11 cellular contexts compared by ENCODE assay signal in genomic region chr2:26721267-26722032, GRCh38. TPM values are rescaled to one million over a fixed set of nuclear protein-coding genes. Genes with fewer than 3 reads are reported as not detected.
DNase-seq lines count a peak whose midpoint lies in the region; ATAC-seq, FAIRE-seq and TF ChIP-seq lines count a peak whose summit lies in the region.
"Had no signal": no experiment of that assay in that cellular context is flagged by ENCODE, and none has a peak within 500 bp of the region (broad histone marks: within the 10 kb centered on the region; RNA-seq: fewer than 3 reads in every experiment).

No MANE protein-coding gene starts in this region.

- H3K4me3 ChIP-seq in H1 (ENCODE audit: extremely low read depth in 1 of 4, insufficient read depth in 2 of 4, low read depth in 3 of 4, low read length in 4 of 4) (no peak overlapping the region), osteoblast (ENCODE audit: insufficient read depth, low read length) (no peak overlapping the region)

- TF ChIP-seq CTCF in Calu3 (IDR thresholded peaks at IDR 0.05; ENCODE audit: unreplicated experiment) (no peak), H1 (IDR thresholded peaks at IDR 0.05; ENCODE audit: control extremely low read depth in 1 of 3, insufficient read depth in 1 of 3, low read depth in 1 of 3, low read length in 3 of 3) (no peak), osteoblast (IDR thresholded peaks at IDR 0.05; ENCODE audit: extremely low read depth, low read depth, low read length) (no peak)

- H3K14ac ChIP-seq in H1 (ENCODE audit: insufficient read length), result no peak overlapping the region

- H4K8ac ChIP-seq in H1 (ENCODE audit: extremely low read depth, insufficient read depth, low read length), result peak overlapping the region; percentile 40; the same call in 1 of the 2 replicates

- H3K9me3 ChIP-seq in H1 (ENCODE audit: insufficient read depth in 2 of 2, low read depth in 1 of 2, low read length in 1 of 2) (no peaks in the 10 kb centered on the region), osteoblast (ENCODE audit: low read depth, low read length) (no peaks in the 10 kb centered on the region)

- H3K36me3 Mint-ChIP-seq in Calu3 (ENCODE audit: insufficient read depth, unreplicated experiment), result peaks cover 7% of the 10 kb centered on the region

- peak overlapping the region in 1 of 2 experiments; percentile 1; a peak in 1 of 4 replicates for H3K4me2 ChIP-seq in H1 (ENCODE audit: insufficient read depth in 1 of 2, low read depth in 2 of 2, low read length in 2 of 2)
- no peak overlapping the region for H3K4me2 ChIP-seq in osteoblast (ENCODE audit: insufficient read depth, low read length)
- H3K4me2 ChIP-seq: KMS-11 had no signal

- TF ChIP-seq RAD21 in H1 (IDR thresholded peaks at IDR 0.05 in 1 of 2, conservative IDR thresholded peaks at IDR 0.05 in 1 of 2; ENCODE audit: low read depth in 2 of 2, low read length in 2 of 2), result no peak

- peak overlapping the region; percentile 85; the same call in 1 of the 2 replicates for H2BK5ac ChIP-seq in H1 (ENCODE audit: low read depth, low read length)

- H3K27ac Mint-ChIP-seq in Calu3 (ENCODE audit: unreplicated experiment), result no peak overlapping the region

- no peak for FAIRE-seq in H1 (lab: Jason Lieb, UNC)

- H3K23ac ChIP-seq in H1 (ENCODE audit: insufficient read length), result no peak overlapping the region

- H3K79me2 ChIP-seq in H1 (ENCODE audit: control insufficient read depth in 1 of 2, insufficient read depth in 2 of 2, low read length in 2 of 2) (no peaks in the 10 kb centered on the region), osteoblast (ENCODE audit: insufficient read depth, low read length) (no peaks in the 10 kb centered on the region)

- peaks cover 61% of the 10 kb centered on the region for H3K27me3 Mint-ChIP-seq in Calu3 (ENCODE audit: unreplicated experiment)

- H2AFZ ChIP-seq in H1 (ENCODE audit: low read length), result peak overlapping the region; percentile 27; the same call in 1 of the 2 replicates
- no peak overlapping the region for H2AFZ ChIP-seq in osteoblast (ENCODE audit: low read length)

- no peaks in the 10 kb centered on the region; the same call in 1 of the 2 replicates for H3K23me2 ChIP-seq in H1 (ENCODE audit: low read depth, low read length)

- H3K4me1 ChIP-seq in H1 (replicated peaks in 1 of 4; ENCODE audit: control insufficient read depth in 3 of 4, insufficient read depth in 4 of 4, low read length in 3 of 4) (peaks cover 0 to 16% (median 10%) of the 10 kb centered on the region in 4 experiments; a peak in 6 of 7 replicates), osteoblast (ENCODE audit: insufficient read depth, low read length) (peaks cover 44% of the 10 kb centered on the region)

- no peak overlapping the region for H3K4me3 Mint-ChIP-seq in Calu3 (ENCODE audit: low read depth, unreplicated experiment)

- no peak overlapping the region for H2AK5ac ChIP-seq in H1 (ENCODE audit: low read depth, low read length)

- peaks cover 35% of the 10 kb centered on the region for H3K4me1 Mint-ChIP-seq in Calu3 (ENCODE audit: low read depth, unreplicated experiment)

- intact Hi-C loops in Calu3 (cut with micrococcal nuclease; ENCODE audit: unreplicated experiment), result no loop called here

- no peak overlapping the region for H3K56ac ChIP-seq in H1 (replicated peaks; ENCODE audit: insufficient read length, low read depth, low read length)

- no peak for TF ChIP-seq EP300 in H1 (IDR thresholded peaks at IDR 0.05; ENCODE audit: borderline replicate concordance in 1 of 2, low read depth in 2 of 2, low read length in 2 of 2)

- ATAC-seq in HG02759 (IDR thresholded peaks at IDR 0.05; ENCODE audit: unreplicated experiment), result no peak
- no peak for ATAC-seq in GM21526 (IDR thresholded peaks at IDR 0.05; ENCODE audit: low FRiP score, unreplicated experiment)
- no peak for ATAC-seq in HG03196 (IDR thresholded peaks at IDR 0.05; ENCODE audit: unreplicated experiment)

- no peaks in the 10 kb centered on the region for H3K27me3 ChIP-seq in H1 (replicated peaks in 1 of 4; ENCODE audit: control insufficient read depth in 3 of 4, extremely low read depth in 1 of 4, insufficient read depth in 3 of 4, low read length in 3 of 4)
- H3K27me3 ChIP-seq in osteoblast (ENCODE audit: insufficient read depth, low read length), result no peaks in the 10 kb centered on the region

- 72% methylated on average over 12 of the region's 12 CpGs; no CpG with 5 or more reads in 1 of the 2 experiments for WGBS in H1 (ENCODE audit: extremely low coverage in 1 of 2, insufficient coverage in 1 of 2, insufficient read length in 1 of 2, insufficient replicate concordance in 2 of 2, low coverage in 1 of 2, low lambda C conversion rate in 2 of 2, missing lambda C conversion rate in 1 of 2), 2 experiments

- H3K4ac ChIP-seq in H1 (replicated peaks; ENCODE audit: insufficient read length, low read depth, low read length), result no peak overlapping the region

- H2BK20ac ChIP-seq in H1 (ENCODE audit: low read length), result peak overlapping the region; percentile 90

- no TSS peak for BruUV-seq in Calu3 (replicated peaks; lab: Mats Ljungman, UMichigan)

- H4K20me1 ChIP-seq in H1 (replicated peaks in 1 of 2; ENCODE audit: control insufficient read depth in 1 of 2, insufficient read depth in 2 of 2, low read length in 2 of 2) (no peaks in the 10 kb centered on the region), osteoblast (ENCODE audit: insufficient read depth, low read length) (no peaks in the 10 kb centered on the region)

- H3K18ac ChIP-seq in H1 (ENCODE audit: extremely low read depth, low read length), result peak overlapping the region; percentile 60

- no peaks in the 10 kb centered on the region for H3K79me1 ChIP-seq in H1 (ENCODE audit: low read depth, low read length)

- peak; percentile 43 for DNase-seq in Calu3
- DNase-seq in NCI-H2171 treated with DMSO at 0.1 percent for 48 hours (lab: John Stamatoyannopoulos, UW), result peak; percentile 95
- DNase-seq in H1 (ENCODE audit: low read depth in 1 of 2, low spot score in 2 of 2), result no peak
- DNase-seq in osteoblast (ENCODE audit: insufficient read length, low spot score, missing footprints), result no peak
- DNase-seq in NCI-H1105 treated with DMSO at 0.1 percent for 48 hours (lab: John Stamatoyannopoulos, UW), result no peak
- DNase-seq: activated CD8-positive, alpha-beta memory T cell treated with anti-CD3 and anti-CD28 coated beads for 24 hours; SHP77 had no signal

- no peak overlapping the region for H4K5ac ChIP-seq in H1 (ENCODE audit: insufficient read length, low read depth, low read length)

- TF ChIP-seq POLR2A in H1 (IDR thresholded peaks at IDR 0.05; ENCODE audit: control extremely low read depth in 1 of 2, low read depth in 2 of 2, low read length in 2 of 2), result no peak

- H3K9ac ChIP-seq in H1 (replicated peaks in 1 of 4; ENCODE audit: extremely low read depth in 1 of 4, low read depth in 3 of 4, low read length in 3 of 4), result no peak overlapping the region
- H3K9ac ChIP-seq: KMS-11 had no signal

- POLR2A ChIA-PET in H1 (lab: Charles Lee; ENCODE audit: partially characterized antibody), result interaction anchor here (1.3 to 1.7 kb wide), 2 partner anchors 15 to 21 kb away, joined by 3 to 4 read pairs; no protein-coding TSS in a partner anchor

- no peak overlapping the region for H2BK120ac ChIP-seq in H1 (replicated peaks; ENCODE audit: low read depth, low read length)

- peak overlapping the region; percentile 61 for H4K91ac ChIP-seq in H1 (replicated peaks; ENCODE audit: insufficient read length, low read length)

- H3K9me3 Mint-ChIP-seq in Calu3 (ENCODE audit: low read depth, unreplicated experiment), result no peaks in the 10 kb centered on the region

- H2BK12ac ChIP-seq in H1 (ENCODE audit: low read depth, low read length), result peak overlapping the region; percentile 71; the same call in 1 of the 2 replicates

- H2BK15ac ChIP-seq in H1 (ENCODE audit: low read length), result peak overlapping the region; percentile 29; the same call in 1 of the 2 replicates

- H3K36me3 ChIP-seq in H1 (ENCODE audit: control insufficient read depth in 2 of 4, insufficient read depth in 4 of 4, low read length in 3 of 4), result no peaks in the 10 kb centered on the region
- no peaks in the 10 kb centered on the region for H3K36me3 ChIP-seq in osteoblast (ENCODE audit: insufficient read depth, low read length)

- H3K27ac ChIP-seq in H1 (ENCODE audit: low read depth, low read length), result no peak overlapping the region
- H3K27ac ChIP-seq in osteoblast (ENCODE audit: low read depth, low read length), result peak overlapping the region; percentile 75
- H3K27ac ChIP-seq: KMS-11 had no signal

- CTCF ChIA-PET in Calu3 (lab: Charles Lee) (no interaction called here), H1 (lab: Charles Lee; ENCODE audit: partially characterized antibody) (interaction anchor here (0.8 to 1.9 kb wide), 9 partner anchors 10 to 221 kb away, joined by 3 to 8 read pairs (median 3); no protein-coding TSS in a partner anchor)

TF ChIP-seq in H1, 55 proteins besides CTCF, POLR2A, EP300 and RAD21:
- TF ChIP-seq MAFK (IDR thresholded peaks at IDR 0.05; ENCODE audit: low read depth, low read length), result no peak
- TF ChIP-seq SIX5 (IDR thresholded peaks at IDR 0.05; ENCODE audit: low read depth, low read length), result no peak
- TF ChIP-seq JUND (IDR thresholded peaks at IDR 0.05; ENCODE audit: low read length), result no peak

RNA-seq across cellular contexts. Expression of gene KCNK3, which starts 28.9 kb away (rescaled TPM):
- total RNA-seq in Calu3 (2022) (not detected in 2 replicates), osteoblast (not detected in 2 replicates)
- 0.11 and 0.30 TPM in 2 replicates for total RNA-seq in H1 (2021; fragmentation: NEBNext Ultra II Directional; extraction: Animal tissue kit (Norgen Biotek cat#: 25700))
- polyA plus RNA-seq in H1 (2011; rRNA removed), result 0.29 and 0.33 TPM in 2 replicates
- 0.08 TPM for polyA plus RNA-seq in H1 (2011; cell fraction: cytosol; rRNA removed)
- polyA plus RNA-seq in H1 (2011; cell fraction: nucleus; rRNA removed), result 0.11 TPM
- 0.05 to 0.24 TPM (median 0.14 TPM) in 4 replicates for polyA plus RNA-seq in H1 (2012, experiment 1 of 2)
- 0.09 TPM for polyA plus RNA-seq in H1 (2012, experiment 2 of 2)
- polyA plus RNA-seq in H1 (2013, experiment 1 of 2), result 0.06 TPM
- polyA plus RNA-seq in H1 (2013, experiment 2 of 2), result 0.04 TPM
- 0.06 and 0.15 TPM in 2 replicates for polyA minus RNA-seq in H1 (2011; rRNA and poly(A)+ RNA removed)
- not detected for polyA minus RNA-seq in H1 (2011; cell fraction: cytosol; rRNA and poly(A)+ RNA removed)
- not detected for polyA minus RNA-seq in H1 (2011; cell fraction: nucleus; rRNA and poly(A)+ RNA removed)

RNA-seq across cellular contexts. Expression of gene SLC35F6, which starts 42.6 kb away (rescaled TPM):
- total RNA-seq in Calu3 (2022) (36.9 and 43.0 TPM in 2 replicates), osteoblast (82.8 and 83.6 TPM in 2 replicates)
- 11.2 and 11.6 TPM in 2 replicates for total RNA-seq in H1 (2021; fragmentation: NEBNext Ultra II Directional; extraction: Animal tissue kit (Norgen Biotek cat#: 25700))
- polyA plus RNA-seq in H1 (2011; rRNA removed), result 12.9 and 13.5 TPM in 2 replicates
- polyA plus RNA-seq in H1 (2011; cell fraction: cytosol; rRNA removed), result 7.3 TPM
- polyA plus RNA-seq in H1 (2011; cell fraction: nucleus; rRNA removed), result 6.5 TPM
- polyA plus RNA-seq in H1 (2012, experiment 1 of 2), result 7.5 to 10.5 TPM (median 8.8 TPM) in 4 replicates
- polyA plus RNA-seq in H1 (2012, experiment 2 of 2), result 8.0 TPM
- polyA plus RNA-seq in H1 (2013, experiment 1 of 2), result 14.9 TPM
- polyA plus RNA-seq in H1 (2013, experiment 2 of 2), result 17.3 TPM
- 19.7 and 19.8 TPM in 2 replicates for polyA minus RNA-seq in H1 (2011; rRNA and poly(A)+ RNA removed)
- 12.4 TPM for polyA minus RNA-seq in H1 (2011; cell fraction: cytosol; rRNA and poly(A)+ RNA removed)
- polyA minus RNA-seq in H1 (2011; cell fraction: nucleus; rRNA and poly(A)+ RNA removed), result 9.9 TPM

Comparison
In these comparisons a context has a peak if more than half of its experiments do, and no peak if none do; other contexts are left out.
1. DNase-seq: peak in Calu3 (single experiment) and NCI-H2171 treated with DMSO at 0.1 percent for 48 hours (single experiment); none in H1 (0 of 2), osteoblast (single experiment) and NCI-H1105 treated with DMSO at 0.1 percent for 48 hours (single experiment).